In the genomic region with DNA sequence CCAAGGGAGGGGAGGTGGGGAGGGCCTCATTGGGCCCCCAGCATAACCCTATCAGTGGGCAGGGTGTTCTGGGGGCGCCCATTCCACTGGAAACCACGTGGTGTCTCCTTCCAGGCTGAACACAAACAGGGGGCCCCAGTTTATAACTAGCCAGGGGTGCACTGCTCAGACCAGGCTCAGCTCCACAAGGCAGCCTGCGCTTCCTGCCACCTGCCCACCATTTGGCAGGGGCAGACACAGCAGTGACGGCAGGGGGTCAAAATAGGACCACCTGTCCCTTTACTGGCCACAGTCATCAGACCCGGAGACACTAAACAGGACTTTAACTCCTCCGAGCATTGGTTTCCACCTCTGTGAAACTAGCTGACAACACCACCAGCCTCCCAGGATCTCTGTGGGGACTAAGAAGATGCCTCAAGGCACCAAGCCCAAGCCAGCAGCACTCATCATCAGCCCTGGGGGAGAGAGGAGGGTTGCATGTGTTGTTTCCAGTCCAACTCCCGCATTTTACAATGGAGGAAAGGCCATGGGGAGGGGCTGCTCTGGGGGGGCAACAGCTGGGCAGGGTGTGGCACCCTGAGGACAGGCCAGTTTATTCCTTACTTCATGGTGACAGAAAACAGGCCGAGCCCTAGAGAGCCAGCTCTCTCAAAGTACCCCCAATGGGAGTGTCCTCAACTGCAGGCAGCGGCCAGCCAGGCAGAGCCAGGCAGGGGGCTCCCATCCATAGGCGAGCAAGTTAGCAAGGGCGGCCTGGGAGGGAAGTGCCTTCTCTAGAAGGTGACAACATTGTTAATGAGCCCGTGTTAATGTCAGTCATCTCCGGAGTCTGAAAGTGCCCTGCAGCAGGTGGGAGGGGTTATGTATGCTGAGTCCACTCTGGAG, we compare ENCODE assay signal across 10 cellular contexts.
DNase-seq lines count a peak whose midpoint lies in the region; ATAC-seq and TF ChIP-seq lines count a peak whose summit lies in the region.
"Had no signal": no experiment of that assay in that cellular context is flagged by ENCODE, and none has a peak within 500 bp of the region (broad histone marks: within the 10 kb centered on the region; RNA-seq: fewer than 3 reads in every experiment).

No MANE protein-coding gene starts in this region.

- H3K9ac ChIP-seq in endocrine pancreas (ENCODE audit: control insufficient read depth, insufficient read depth, low read length): peak overlapping the region; percentile 22

- ATAC-seq in HG02763 (IDR thresholded peaks at IDR 0.05; ENCODE audit: unreplicated experiment): no peak
- ATAC-seq: stimulated activated effector memory CD8-positive, alpha-beta T cell treated with anti-CD3 and anti-CD28 coated beads, Interleukin-12 subunit alpha, Interleukin-12 subunit beta, amount 100 ng/mL, for 72 hours had no signal

- H3K27me3 Mint-ChIP-seq in nephron (ENCODE audit: low read depth): peaks cover 10% of the 10 kb centered on the region
- H3K27me3 Mint-ChIP-seq in activated naive CD8-positive, alpha-beta T cell treated with anti-CD3 and anti-CD28 coated beads for 36 hours: no peaks in the 10 kb centered on the region

- no peak overlapping the region for H3K4me3 ChIP-seq in endocrine pancreas (ENCODE audit: control insufficient read depth, insufficient read depth, low read length)
- H3K4me3 ChIP-seq in vagina: no peak overlapping the region

- H3K27ac ChIP-seq in vagina: peak overlapping the region; percentile 71

- H3K9me3 ChIP-seq in endocrine pancreas (ENCODE audit: control insufficient read depth, low read length) (no peaks in the 10 kb centered on the region), vagina (no peaks in the 10 kb centered on the region)

- H3K4me1 ChIP-seq in endocrine pancreas (ENCODE audit: control insufficient read depth, insufficient read depth, low read length): peaks cover 8% of the 10 kb centered on the region
- peaks cover 42% of the 10 kb centered on the region for H3K4me1 ChIP-seq in vagina

- TF ChIP-seq POLR2A in vagina (IDR thresholded peaks at IDR 0.05): no peak

- H3K4me3 Mint-ChIP-seq in nephron: peak overlapping the region in 1 of 3 experiments; percentile 43
- H3K4me3 Mint-ChIP-seq in activated naive CD8-positive, alpha-beta T cell treated with anti-CD3 and anti-CD28 coated beads for 36 hours: no peak overlapping the region
- H3K4me3 Mint-ChIP-seq: stimulated activated effector memory CD8-positive, alpha-beta T cell treated with anti-CD3 and anti-CD28 coated beads, Interleukin-12 subunit alpha, Interleukin-12 subunit beta, amount 100 ng/mL, for 72 hours had no signal

- H3K36me3 ChIP-seq in endocrine pancreas (ENCODE audit: control insufficient read depth, insufficient read depth, low read length) (no peaks in the 10 kb centered on the region), vagina (no peaks in the 10 kb centered on the region)

- no peaks in the 10 kb centered on the region for H3K9me3 Mint-ChIP-seq in nephron
- no peaks in the 10 kb centered on the region for H3K9me3 Mint-ChIP-seq in activated naive CD8-positive, alpha-beta T cell treated with anti-CD3 and anti-CD28 coated beads for 36 hours
- H3K9me3 Mint-ChIP-seq: stimulated activated effector memory CD8-positive, alpha-beta T cell treated with anti-CD3 and anti-CD28 coated beads, Interleukin-12 subunit alpha, Interleukin-12 subunit beta, amount 100 ng/mL, for 72 hours had no signal

- peak in 2 of 3 experiments; percentile 45 to 74 for DNase-seq in NCI-H1417 (lab: John Stamatoyannopoulos, UW)
- DNase-seq in NCI-H1417 treated with DMSO at 0.1 percent for 48 hours (lab: John Stamatoyannopoulos, UW): no peak
- no peak for DNase-seq in vagina (ENCODE audit: extremely low spot score in 2 of 2)
- DNase-seq in NCI-H2171 (lab: John Stamatoyannopoulos, UW): no peak
- DNase-seq in activated naive CD8-positive, alpha-beta T cell treated with anti-CD3 and anti-CD28 coated beads for 36 hours: no peak
- DNase-seq: NCI-H1048 had no signal

- no peaks in the 10 kb centered on the region for H3K36me3 Mint-ChIP-seq in nephron (ENCODE audit: low read depth)
- no peaks in the 10 kb centered on the region for H3K36me3 Mint-ChIP-seq in activated naive CD8-positive, alpha-beta T cell treated with anti-CD3 and anti-CD28 coated beads for 36 hours
- H3K36me3 Mint-ChIP-seq: stimulated activated effector memory CD8-positive, alpha-beta T cell treated with anti-CD3 and anti-CD28 coated beads, Interleukin-12 subunit alpha, Interleukin-12 subunit beta, amount 100 ng/mL, for 72 hours had no signal

- peaks cover 79% of the 10 kb centered on the region for H3K4me1 Mint-ChIP-seq in nephron
- H3K4me1 Mint-ChIP-seq in activated naive CD8-positive, alpha-beta T cell treated with anti-CD3 and anti-CD28 coated beads for 36 hours: no peaks in the 10 kb centered on the region
- H3K4me1 Mint-ChIP-seq: stimulated activated effector memory CD8-positive, alpha-beta T cell treated with anti-CD3 and anti-CD28 coated beads, Interleukin-12 subunit alpha, Interleukin-12 subunit beta, amount 100 ng/mL, for 72 hours had no signal

- TF ChIP-seq CTCF in nephron (IDR thresholded peaks at IDR 0.05; ENCODE audit: unreplicated experiment in 3 of 3) (no peak), vagina (IDR thresholded peaks at IDR 0.05) (no peak)

- intact Hi-C loops in vagina (cut with DNase I): no loop called here

- H3K27me3 ChIP-seq in endocrine pancreas (ENCODE audit: control insufficient read depth, insufficient read depth, low read length) (no peaks in the 10 kb centered on the region), vagina (no peaks in the 10 kb centered on the region)

- H3K27ac Mint-ChIP-seq in nephron: peak overlapping the region; percentile 75 to 95 (median 86)
- H3K27ac Mint-ChIP-seq in activated naive CD8-positive, alpha-beta T cell treated with anti-CD3 and anti-CD28 coated beads for 36 hours: no peak overlapping the region
- H3K27ac Mint-ChIP-seq: stimulated activated effector memory CD8-positive, alpha-beta T cell treated with anti-CD3 and anti-CD28 coated beads, Interleukin-12 subunit alpha, Interleukin-12 subunit beta, amount 100 ng/mL, for 72 hours had no signal

Comparison
In these comparisons a context has a peak if more than half of its experiments do, and no peak if none do; other contexts are left out.
1. DNase-seq: peak in NCI-H1417 (2 of 3); none in NCI-H1417 treated with DMSO at 0.1 percent for 48 hours (single experiment), vagina (0 of 2), NCI-H2171 (single experiment) and activated naive CD8-positive, alpha-beta T cell treated with anti-CD3 and anti-CD28 coated beads for 36 hours (single experiment).